Comparison of ENCODE assay signal across 22 cellular contexts in genomic region chr7:7304705-7305475, GRCh38.
A peak's percentile ranks its signal among the peaks of the same experiment; 100 is the strongest.
DNase-seq lines count a peak whose midpoint lies in the region; ATAC-seq, FAIRE-seq and TF ChIP-seq lines count a peak whose summit lies in the region.
"Had no signal": no experiment of that assay in that cellular context is flagged by ENCODE, and none has a peak within 500 bp of the region (broad histone marks: within the 10 kb centered on the region; RNA-seq: fewer than 3 reads in every experiment).

No MANE protein-coding gene starts in this region.

- no peaks in the 10 kb centered on the region for H3K4me1 ChIP-seq in small intestine (ENCODE audit: control insufficient read depth in 2 of 2, insufficient read depth in 1 of 2, low read depth in 1 of 2, low read length in 1 of 2)
- no peaks in the 10 kb centered on the region for H3K4me1 ChIP-seq in gastroesophageal sphincter
- H3K4me1 ChIP-seq in psoas muscle, result no peaks in the 10 kb centered on the region
- H3K4me1 ChIP-seq: BLaER1, Peyer's patch, SJCRH30 had no signal

- H3K27ac ChIP-seq in epithelial cell of prostate (peak overlapping the region; percentile 18), small intestine (ENCODE audit: low read depth in 1 of 2, low read length in 1 of 2) (no peak overlapping the region), gastroesophageal sphincter (no peak overlapping the region), psoas muscle (no peak overlapping the region)
- H3K27ac ChIP-seq: BLaER1, HL-60, Peyer's patch, SJCRH30 had no signal

- WGBS in small intestine, 3 donors, result 71 to 81% (median 73%) methylated on average over 8 of the region's 8 CpGs
- 81 to 85% methylated on average over 5 to 7 of the region's 8 CpGs for WGBS in gastroesophageal sphincter (ENCODE audit: low coverage in 1 of 2), 2 donors
- WGBS in psoas muscle, 3 donors, result 80 to 84% (median 82%) methylated on average over 8 of the region's 8 CpGs

- H3K4me3 ChIP-seq in small intestine (ENCODE audit: low read depth in 1 of 2, low read length in 2 of 2), result no peak overlapping the region
- no peak overlapping the region for H3K4me3 ChIP-seq in gastroesophageal sphincter
- H3K4me3 ChIP-seq in psoas muscle, result no peak overlapping the region
- H3K4me3 ChIP-seq: BLaER1, Peyer's patch, SJCRH30 had no signal

- H3K27me3 ChIP-seq in small intestine (ENCODE audit: control insufficient read depth in 2 of 2, insufficient read depth in 2 of 2, low read length in 2 of 2) (no peaks in the 10 kb centered on the region), gastroesophageal sphincter (no peaks in the 10 kb centered on the region), psoas muscle (ENCODE audit: insufficient read depth in 3 of 3, low read length in 2 of 3) (no peaks in the 10 kb centered on the region)
- H3K27me3 ChIP-seq: BLaER1, Peyer's patch, SJCRH30 had no signal

- H3K9me3 ChIP-seq in small intestine (ENCODE audit: control insufficient read depth, low read depth) (no peaks in the 10 kb centered on the region), gastroesophageal sphincter (no peaks in the 10 kb centered on the region), psoas muscle (no peaks in the 10 kb centered on the region)
- H3K9me3 ChIP-seq: BLaER1, Peyer's patch had no signal

- no peak for TF ChIP-seq EP300 in gastroesophageal sphincter (IDR thresholded peaks at IDR 0.05)

- H3K36me3 ChIP-seq in small intestine (ENCODE audit: control insufficient read depth in 2 of 2, insufficient read depth in 2 of 2, low read length in 2 of 2) (no peaks in the 10 kb centered on the region), gastroesophageal sphincter (no peaks in the 10 kb centered on the region), psoas muscle (ENCODE audit: insufficient read depth in 1 of 2, low read depth in 1 of 2) (no peaks in the 10 kb centered on the region)
- H3K36me3 ChIP-seq: BLaER1, Peyer's patch, SJCRH30 had no signal

- no peak for ATAC-seq in gastroesophageal sphincter
- ATAC-seq in psoas muscle, result no peak
- ATAC-seq: HepG2, T-cell had no signal

- TF ChIP-seq POLR2A in gastroesophageal sphincter (IDR thresholded peaks at IDR 0.05), result no peak

- no peak for TF ChIP-seq CTCF in gastroesophageal sphincter (IDR thresholded peaks at IDR 0.05)
- no peak for TF ChIP-seq CTCF in psoas muscle (IDR thresholded peaks at IDR 0.05)

- intact Hi-C loops in psoas muscle (cut with DNase I), result no loop called here

- no peak for FAIRE-seq in small intestine (lab: Jason Lieb, UNC)
- FAIRE-seq: HepG2 had no signal

- peak; percentile 37 for DNase-seq in MV-4-11 (lab: John Stamatoyannopoulos, UW)
- DNase-seq in NCI-H69 (lab: John Stamatoyannopoulos, UW), result peak; percentile 32
- DNase-seq in epithelial cell of prostate (ENCODE audit: low read depth, low spot score), result no peak
- peak; percentile 10 for DNase-seq in small intestine
- DNase-seq in SHP77 (lab: John Stamatoyannopoulos, UW), result no peak
- DNase-seq in psoas muscle, result no peak
- DNase-seq: CD4-positive, alpha-beta T cell; GDM1; H7; KBM-7; NCI-H1930; NCI-H226; NCI-H510A treated with DMSO at 0.1 percent for 48 hours; NCI-H774; NK-92 treated with Interleukin-12 subunit alpha and Interleukin-12 subunit beta, amount 100 ng/mL, for 24 hours; Peyer's patch; SJCRH30; T-cell had no signal

Comparison
In these comparisons a context has a peak if more than half of its experiments do, and no peak if none do; other contexts are left out.
1. DNase-seq: peak in MV-4-11 (single experiment), NCI-H69 (single experiment) and small intestine (single experiment); none in epithelial cell of prostate (single experiment), SHP77 (0 of 2) and psoas muscle (0 of 2).